In genomic region chr5:50325237-50325832, GRCh38 we compare ENCODE assay signal across 8 cellular contexts.
DNase-seq lines count a peak whose midpoint lies in the region; ATAC-seq and TF ChIP-seq lines count a peak whose summit lies in the region.

No MANE protein-coding gene starts in this region.

- no peaks in the 10 kb centered on the region for H3K79me2 ChIP-seq in Karpas-422 (ENCODE audit: low read length)

- no peak for ATAC-seq in activated CD8-positive, alpha-beta memory T cell treated with anti-CD3 and anti-CD28 coated beads, Interleukin-2, amount 10 ng/mL, durations not matched to agents 7 days and 5 days

- peaks cover 3% of the 10 kb centered on the region for H3K36me3 Mint-ChIP-seq in activated CD8-positive, alpha-beta memory T cell treated with anti-CD3 and anti-CD28 coated beads, Interleukin-2, amount 10 ng/mL, durations not matched to agents 7 days and 5 days

- H3K4me1 Mint-ChIP-seq in activated CD8-positive, alpha-beta memory T cell treated with anti-CD3 and anti-CD28 coated beads, Interleukin-2, amount 10 ng/mL, durations not matched to agents 7 days and 5 days, result peaks cover 14% of the 10 kb centered on the region

- H3K4me3 Mint-ChIP-seq in activated CD8-positive, alpha-beta memory T cell treated with anti-CD3 and anti-CD28 coated beads, Interleukin-2, amount 10 ng/mL, durations not matched to agents 7 days and 5 days, result no peak overlapping the region

- TF ChIP-seq CTCF in astrocyte of the spinal cord (IDR thresholded peaks at IDR 0.05; ENCODE audit: low read depth, low read length) (peak; percentile 61), liver (IDR thresholded peaks at IDR 0.05; ENCODE audit: low read depth, low read length, missing input control) (peak; percentile 55)

- no peaks in the 10 kb centered on the region for H4K20me1 ChIP-seq in Karpas-422 (ENCODE audit: insufficient read depth, low read depth, low read length)

- H3K9ac ChIP-seq in Karpas-422 (ENCODE audit: low read length), result no peak overlapping the region
- no peak overlapping the region for H3K9ac ChIP-seq in liver (ENCODE audit: low read depth in 1 of 2, low read length in 2 of 2)

- no peaks in the 10 kb centered on the region for H3K9me2 ChIP-seq in Karpas-422 (replicated peaks; ENCODE audit: insufficient read depth, low read length)

- peak; percentile 76 to 80 for TF ChIP-seq RAD21 in liver (IDR thresholded peaks at IDR 0.05)

- in situ Hi-C loops in astrocyte of the spinal cord (cut with HindIII; ENCODE audit: low sequenced_read_pairs), result no loop called here

- H3K27ac ChIP-seq in Karpas-422 (ENCODE audit: low read length) (no peak overlapping the region), liver (ENCODE audit: low read depth in 1 of 2, low read length in 2 of 2) (no peak overlapping the region)

- no peak overlapping the region for H2AFZ ChIP-seq in Karpas-422 (ENCODE audit: low read length)

- 18% methylated on average over 4 of the region's 4 CpGs for WGBS in liver

- H3K4me1 ChIP-seq in Karpas-422 (ENCODE audit: low read length), result peaks cover 6% of the 10 kb centered on the region; the same call in 1 of the 2 replicates
- no peaks in the 10 kb centered on the region for H3K4me1 ChIP-seq in liver (ENCODE audit: control insufficient read depth in 4 of 4, insufficient read depth in 4 of 4, low read length in 3 of 4)

- H3K36me3 ChIP-seq in Karpas-422 (ENCODE audit: insufficient read depth, low read length) (no peaks in the 10 kb centered on the region), liver (ENCODE audit: control insufficient read depth in 4 of 4, insufficient read depth in 3 of 4, low read depth in 1 of 4, low read length in 3 of 4) (no peaks in the 10 kb centered on the region)

- no peak overlapping the region for H3K27ac Mint-ChIP-seq in activated CD8-positive, alpha-beta memory T cell treated with anti-CD3 and anti-CD28 coated beads, Interleukin-2, amount 10 ng/mL, durations not matched to agents 7 days and 5 days

- peak overlapping the region; percentile 28 for H3K4me2 ChIP-seq in Karpas-422 (ENCODE audit: low read depth, low read length, poor library complexity, severe bottlenecking)

- H3K4me3 ChIP-seq in Karpas-422 (ENCODE audit: low read length) (no peak overlapping the region), astrocyte of the spinal cord (ENCODE audit: low read depth, low read length) (no peak overlapping the region), liver (ENCODE audit: low read depth in 1 of 3, low read length in 3 of 3) (no peak overlapping the region)

- H3K27me3 Mint-ChIP-seq in activated CD8-positive, alpha-beta memory T cell treated with anti-CD3 and anti-CD28 coated beads, Interleukin-2, amount 10 ng/mL, durations not matched to agents 7 days and 5 days, result no peaks in the 10 kb centered on the region

- peak; percentile 22 for DNase-seq in EH (ENCODE audit: low read depth)
- DNase-seq in Karpas-422, result peak; percentile 81
- DNase-seq in astrocyte of the spinal cord (ENCODE audit: low read depth, low spot score), result peak; percentile 26
- DNase-seq in NCI-H1436 treated with DMSO at 0.1 percent for 48 hours (lab: John Stamatoyannopoulos, UW), result no peak
- no peak for DNase-seq in activated CD4-positive, CD25-positive, alpha-beta regulatory T cell treated with anti-CD3 and anti-CD28 coated beads, Interleukin-2, amount 50 U/mL, for 72 hours
- DNase-seq in activated CD8-positive, alpha-beta memory T cell treated with anti-CD3 and anti-CD28 coated beads, Interleukin-2, amount 10 ng/mL, durations not matched to agents 7 days and 5 days, result no peak
- no peak for DNase-seq in SHP77 treated with DMSO at 0.1 percent for 48 hours (lab: John Stamatoyannopoulos, UW)

- peaks cover 3% of the 10 kb centered on the region for H3K9me3 Mint-ChIP-seq in activated CD8-positive, alpha-beta memory T cell treated with anti-CD3 and anti-CD28 coated beads, Interleukin-2, amount 10 ng/mL, durations not matched to agents 7 days and 5 days (ENCODE audit: low read depth)

- no peaks in the 10 kb centered on the region for H3K27me3 ChIP-seq in Karpas-422 (ENCODE audit: low read length)
- H3K27me3 ChIP-seq in liver (ENCODE audit: control insufficient read depth in 4 of 4, insufficient read depth in 4 of 4, low read length in 3 of 4), result no peaks in the 10 kb centered on the region

- H3K9me3 ChIP-seq in Karpas-422 (ENCODE audit: low read length), result no peaks in the 10 kb centered on the region
- peaks cover 0 to 2% (median 0%) of the 10 kb centered on the region in 4 donors for H3K9me3 ChIP-seq in liver (ENCODE audit: control insufficient read depth in 4 of 4, low read length in 3 of 4)

- CTCF ChIA-PET in activated CD8-positive, alpha-beta memory T cell treated with anti-CD3 and anti-CD28 coated beads, Interleukin-2, amount 10 ng/mL, durations not matched to agents 7 days and 5 days (lab: Charles Lee), result no interaction called here

TF ChIP-seq in liver, 16 proteins besides CTCF, POLR2A, EP300 and RAD21:
- TF ChIP-seq SP1 (IDR thresholded peaks at IDR 0.05), result no peak

Comparison
In these comparisons a context has a peak if more than half of its experiments do, and no peak if none do; other contexts are left out.
1. DNase-seq: peak in EH (single experiment), Karpas-422 (single experiment) and astrocyte of the spinal cord (single experiment); none in NCI-H1436 treated with DMSO at 0.1 percent for 48 hours (single experiment), activated CD4-positive, CD25-positive, alpha-beta regulatory T cell treated with anti-CD3 and anti-CD28 coated beads, Interleukin-2, amount 50 U/mL, for 72 hours (single experiment), activated CD8-positive, alpha-beta memory T cell treated with anti-CD3 and anti-CD28 coated beads, Interleukin-2, amount 10 ng/mL, durations not matched to agents 7 days and 5 days (single experiment) and SHP77 treated with DMSO at 0.1 percent for 48 hours (single experiment).